In genomic region chr2:134420256-134420655, GRCh38 we compare ENCODE assay signal across 26 cellular contexts.
DNase-seq lines count a peak whose midpoint lies in the region; ATAC-seq, FAIRE-seq and TF ChIP-seq lines count a peak whose summit lies in the region.
"Had no signal": no experiment of that assay in that cellular context is flagged by ENCODE, and none has a peak within 500 bp of the region (broad histone marks: within the 10 kb centered on the region; RNA-seq: fewer than 3 reads in every experiment).

No MANE protein-coding gene starts in this region.

- H3K4me3 ChIP-seq in GM23338, result no peak overlapping the region
- no peak overlapping the region for H3K4me3 ChIP-seq in mesendoderm (ENCODE audit: low read length)
- H3K4me3 ChIP-seq: dorsolateral prefrontal cortex, ovary, PC-9, SK-N-MC, skin epidermis, tibial nerve had no signal

- H3K36me3 Mint-ChIP-seq in GM23338 (ENCODE audit: low read depth), result no peaks in the 10 kb centered on the region
- H3K36me3 Mint-ChIP-seq in chondrocyte (ENCODE audit: low read depth), result peaks cover 5% of the 10 kb centered on the region

- no peak for FAIRE-seq in GM12891 (lab: Jason Lieb, UNC)
- FAIRE-seq: bronchial epithelial cell, islet of Langerhans had no signal

- H2BK15ac ChIP-seq in mesendoderm (replicated peaks; ENCODE audit: low read depth), result no peak overlapping the region

- TF ChIP-seq CTCF in GM23338 (conservative IDR thresholded peaks at IDR 0.05; ENCODE audit: low read depth in 2 of 2) (no peak), chondrocyte (IDR thresholded peaks at IDR 0.05) (no peak)

- no peak overlapping the region for H3K56ac ChIP-seq in mesendoderm (ENCODE audit: low read length)

- H3K79me2 ChIP-seq in GM23338 (replicated peaks; ENCODE audit: insufficient read depth) (no peaks in the 10 kb centered on the region), mesendoderm (ENCODE audit: control insufficient read depth, insufficient read depth, low read length) (no peaks in the 10 kb centered on the region)

- H3K9me3 Mint-ChIP-seq in GM23338 (no peaks in the 10 kb centered on the region), chondrocyte (ENCODE audit: low read depth) (no peaks in the 10 kb centered on the region)
- H3K9me3 Mint-ChIP-seq: activated CD4-positive, alpha-beta memory T cell treated with anti-CD3 and anti-CD28 coated beads for 36 hours; CD4-positive, CD25-positive, alpha-beta regulatory T cell; stimulated activated naive CD8-positive, alpha-beta T cell treated with anti-CD3 and anti-CD28 coated beads, Interleukin-15, Interleukin-2, amounts not matched to agents 100 ng/mL and 50 ng/mL, for 24 hours; T-helper 2 cell treated with Interferon-gamma antibody and Interleukin-4, amounts not matched to agents 5 μg/mL and 100 μg/mL, for 36 hours had no signal

- H3K9ac ChIP-seq in mesendoderm (ENCODE audit: low read length), result no peak overlapping the region

- no peak overlapping the region for H2AK5ac ChIP-seq in mesendoderm (ENCODE audit: low read length)

- H3K36me3 ChIP-seq in GM23338 (ENCODE audit: insufficient read depth) (no peaks in the 10 kb centered on the region), mesendoderm (ENCODE audit: control insufficient read depth, insufficient read depth, low read length) (no peaks in the 10 kb centered on the region)
- H3K36me3 ChIP-seq: ovary had no signal

- no peak overlapping the region for H2BK5ac ChIP-seq in mesendoderm (ENCODE audit: low read length)

- H3K4me2 ChIP-seq in GM23338 (no peak overlapping the region), mesendoderm (ENCODE audit: low read length) (no peak overlapping the region)
- H3K4me2 ChIP-seq: PC-9 had no signal

- no peaks in the 10 kb centered on the region for H3K4me1 ChIP-seq in GM23338 (ENCODE audit: insufficient read depth)
- H3K4me1 ChIP-seq in mesendoderm (ENCODE audit: control insufficient read depth, low read depth, low read length), result no peaks in the 10 kb centered on the region

- H3K4me1 Mint-ChIP-seq in GM23338, result peaks cover 14% of the 10 kb centered on the region
- H3K4me1 Mint-ChIP-seq in chondrocyte (ENCODE audit: low read depth), result peaks cover 9% of the 10 kb centered on the region

- H3K27ac ChIP-seq in GM23338 (ENCODE audit: low read depth), result no peak overlapping the region
- no peak overlapping the region for H3K27ac ChIP-seq in mesendoderm (ENCODE audit: low read depth, low read length)
- H3K27ac ChIP-seq: epithelial cell of prostate, ovary, PC-9, SK-N-MC, skin epidermis had no signal

- TF ChIP-seq POLR2A in GM12891 (IDR thresholded peaks at IDR 0.05; ENCODE audit: low read depth, low read length), result no peak
- no peak for TF ChIP-seq POLR2A in GM18505 (IDR thresholded peaks at IDR 0.05; ENCODE audit: borderline replicate concordance, extremely low read depth, insufficient read depth, insufficient read length)

- H3K79me1 ChIP-seq in mesendoderm (ENCODE audit: low read length), result no peaks in the 10 kb centered on the region

- H3K27me3 Mint-ChIP-seq in GM23338 (ENCODE audit: insufficient read depth, low read depth, poor library complexity) (peaks cover 2% of the 10 kb centered on the region), chondrocyte (ENCODE audit: low read depth) (no peaks in the 10 kb centered on the region)
- H3K27me3 Mint-ChIP-seq: activated CD4-positive, alpha-beta memory T cell treated with anti-CD3 and anti-CD28 coated beads for 36 hours; CD4-positive, CD25-positive, alpha-beta regulatory T cell; stimulated activated naive CD8-positive, alpha-beta T cell treated with anti-CD3 and anti-CD28 coated beads, Interleukin-15, Interleukin-2, amounts not matched to agents 100 ng/mL and 50 ng/mL, for 24 hours had no signal

- H3K27ac Mint-ChIP-seq in GM23338 (no peak overlapping the region), chondrocyte (ENCODE audit: unreplicated experiment) (no peak overlapping the region)
- H3K27ac Mint-ChIP-seq: activated CD4-positive, alpha-beta memory T cell treated with anti-CD3 and anti-CD28 coated beads for 36 hours; CD4-positive, CD25-positive, alpha-beta regulatory T cell; stimulated activated naive CD8-positive, alpha-beta T cell treated with anti-CD3 and anti-CD28 coated beads, Interleukin-15, Interleukin-2, amounts not matched to agents 100 ng/mL and 50 ng/mL, for 24 hours; T-helper 2 cell treated with Interferon-gamma antibody and Interleukin-4, amounts not matched to agents 5 μg/mL and 100 μg/mL, for 36 hours had no signal

- H3K23ac ChIP-seq in mesendoderm (ENCODE audit: low read length), result no peak overlapping the region

- H3F3A ChIP-seq in GM23338 (replicated peaks; ENCODE audit: low read depth), result no peaks in the 10 kb centered on the region

- WGBS in mesendoderm (ENCODE audit: extremely low coverage, insufficient coverage, low lambda C conversion rate), result no CpG with 5 or more reads among the region's 7 CpGs

- H4K5ac ChIP-seq in mesendoderm (ENCODE audit: low read length), result no peak overlapping the region

- ATAC-seq in GM23338 (peak; percentile 86), GM18505 (IDR thresholded peaks at IDR 0.05; ENCODE audit: unreplicated experiment) (no peak), GM19035 (IDR thresholded peaks at IDR 0.05; ENCODE audit: unreplicated experiment) (no peak)

- H3K18ac ChIP-seq in mesendoderm (ENCODE audit: low read length), result no peak overlapping the region

- H3K27me3 ChIP-seq in GM23338 (ENCODE audit: insufficient read depth) (no peaks in the 10 kb centered on the region), mesendoderm (ENCODE audit: insufficient read depth, low read length, poor library complexity) (no peaks in the 10 kb centered on the region)
- H3K27me3 ChIP-seq: dorsolateral prefrontal cortex, ovary, tibial nerve had no signal

- DNase-seq in GM23338 (ENCODE audit: low spot score) (peak; percentile 37), NCI-H2196 (lab: John Stamatoyannopoulos, UW; ENCODE audit: unreplicated experiment) (peak; percentile 46), chondrocyte (ENCODE audit: low spot score) (peak; percentile 41), mesendoderm (peak; percentile 19), GM12891 (ENCODE audit: insufficient read length, low spot score) (no peak)
- no peak for DNase-seq in stimulated activated CD4-positive, alpha-beta T cell treated with anti-CD3 and anti-CD28 coated beads, Interleukin-2, amount 100 ng/mL, for 24 hours
- DNase-seq: activated CD4-positive, alpha-beta memory T cell treated with anti-CD3 and anti-CD28 coated beads for 36 hours; amniotic stem cell; CD4-positive, CD25-positive, alpha-beta regulatory T cell; hippocampal formation; NCI-H2107; NCI-H774; ovary; PC-9; stimulated activated CD4-positive, alpha-beta T cell treated with anti-CD3 and anti-CD28 coated beads, Interleukin-2, amount 100 ng/mL, for 48 hours had no signal

- H4K20me1 ChIP-seq in GM23338 (replicated peaks; ENCODE audit: insufficient read depth), result no peaks in the 10 kb centered on the region

- H4K8ac ChIP-seq in mesendoderm (ENCODE audit: low read depth, low read length), result no peak overlapping the region

- no peak overlapping the region for H2BK120ac ChIP-seq in mesendoderm (ENCODE audit: low read depth, low read length)

- H3K9me2 ChIP-seq in GM23338 (ENCODE audit: insufficient read depth), result no peaks in the 10 kb centered on the region

- no peak overlapping the region for H2AFZ ChIP-seq in GM23338
- H2AFZ ChIP-seq: PC-9 had no signal

- no peak overlapping the region for H3K4me3 Mint-ChIP-seq in GM23338
- no peak overlapping the region for H3K4me3 Mint-ChIP-seq in chondrocyte (ENCODE audit: unreplicated experiment)
- H3K4me3 Mint-ChIP-seq: activated CD4-positive, alpha-beta memory T cell treated with anti-CD3 and anti-CD28 coated beads for 36 hours; CD4-positive, CD25-positive, alpha-beta regulatory T cell; stimulated activated naive CD8-positive, alpha-beta T cell treated with anti-CD3 and anti-CD28 coated beads, Interleukin-15, Interleukin-2, amounts not matched to agents 100 ng/mL and 50 ng/mL, for 24 hours; T-helper 2 cell treated with Interferon-gamma antibody and Interleukin-4, amounts not matched to agents 5 μg/mL and 100 μg/mL, for 36 hours had no signal

- H3K4ac ChIP-seq in mesendoderm (ENCODE audit: low read depth, low read length), result no peak overlapping the region

TF ChIP-seq in GM23338, 12 proteins besides CTCF, POLR2A, EP300 and RAD21 (continues in another document):
- TF ChIP-seq EZH2 (IDR thresholded peaks at IDR 0.05; ENCODE audit: low read depth, unreplicated experiment) (no peak), ZNF331 (CRISPR knock-in tag; IDR thresholded peaks at IDR 0.05; ENCODE audit: low read depth) (no peak), JUNB (IDR thresholded peaks at IDR 0.05; ENCODE audit: unreplicated experiment) (no peak), ETS1 (IDR thresholded peaks at IDR 0.05) (no peak), POLR2AphosphoS5 (IDR thresholded peaks at IDR 0.05; ENCODE audit: low read depth) (no peak), STAT1 (IDR thresholded peaks at IDR 0.05; ENCODE audit: unreplicated experiment) (no peak), EZH2phosphoT487 (IDR thresholded peaks at IDR 0.05; ENCODE audit: unreplicated experiment) (no peak)

TF ChIP-seq in GM12891, 5 proteins besides CTCF, POLR2A, EP300 and RAD21:
- TF ChIP-seq TAF1 (IDR thresholded peaks at IDR 0.05; ENCODE audit: low read depth, low read length) (no peak), SPI1 (IDR thresholded peaks at IDR 0.05; ENCODE audit: low read depth, low read length) (no peak), POU2F2 (IDR thresholded peaks at IDR 0.05; ENCODE audit: low read depth, low read length) (no peak), POLR2AphosphoS5 (IDR thresholded peaks at IDR 0.05; ENCODE audit: low read depth, low read length) (no peak), PAX5 (IDR thresholded peaks at IDR 0.05; ENCODE audit: insufficient read depth, low read length, severe bottlenecking) (no peak)

Comparison
In these comparisons a context has a peak if more than half of its experiments do, and no peak if none do; other contexts are left out.
1. DNase-seq: peak in GM23338 (single experiment), NCI-H2196 (single experiment), chondrocyte (single experiment) and mesendoderm (single experiment); none in GM12891 (single experiment) and stimulated activated CD4-positive, alpha-beta T cell treated with anti-CD3 and anti-CD28 coated beads, Interleukin-2, amount 100 ng/mL, for 24 hours (0 of 2).